ENCODE assay signal across 19 cellular contexts in genomic region chr13:22130254-22130653, GRCh38.
DNase-seq lines count a peak whose midpoint lies in the region; ATAC-seq and TF ChIP-seq lines count a peak whose summit lies in the region.
"Had no signal": no experiment of that assay in that cellular context is flagged by ENCODE, and none has a peak within 500 bp of the region (broad histone marks: within the 10 kb centered on the region; RNA-seq: fewer than 3 reads in every experiment).

No MANE protein-coding gene starts in this region.

- BruUV-seq in IMR-90 (replicated peaks; lab: Mats Ljungman, UMichigan), result no TSS peak

- H4K8ac ChIP-seq in IMR-90 (ENCODE audit: low read depth in 2 of 2, low read length in 2 of 2), result no peak overlapping the region

- peaks cover 41 to 45% of the 10 kb centered on the region in 2 donors for H3K4me1 Mint-ChIP-seq in natural killer cell treated with Interleukin-12 subunit alpha and Interleukin-12 subunit beta and Interleukin-15 and Interleukin-18, amount 100 ng/mL, for 72 hours (ENCODE audit: low read depth in 2 of 2)
- peaks cover 17 to 22% of the 10 kb centered on the region in 2 donors for H3K4me1 Mint-ChIP-seq in natural killer cell
- peaks cover 47% of the 10 kb centered on the region for H3K4me1 Mint-ChIP-seq in stimulated activated effector memory CD8-positive, alpha-beta T cell treated with anti-CD3 and anti-CD28 coated beads, Interleukin-12 subunit alpha, Interleukin-12 subunit beta, amount 100 ng/mL, for 72 hours
- peaks cover 25% of the 10 kb centered on the region for H3K4me1 Mint-ChIP-seq in activated naive CD4-positive, alpha-beta T cell treated with anti-CD3 and anti-CD28 coated beads for 36 hours (ENCODE audit: low read depth)

- no peak overlapping the region for H3K56ac ChIP-seq in IMR-90 (ENCODE audit: extremely low read depth, insufficient read depth, low read length)

- no peak overlapping the region for H3K23ac ChIP-seq in IMR-90 (ENCODE audit: low read depth, low read length)

- CTCF ChIA-PET in IMR-90 (lab: Yijun Ruan, JAX), result no interaction called here
- CTCF ChIA-PET in activated naive CD4-positive, alpha-beta T cell treated with anti-CD3 and anti-CD28 coated beads for 36 hours (lab: Charles Lee), result interaction anchor here (0.8 kb wide), 1 partner anchor 8 kb away, joined by 3 read pairs; no protein-coding TSS in a partner anchor

- H2AFZ ChIP-seq in IMR-90 (replicated peaks; ENCODE audit: low read length, poor library complexity), result no peak overlapping the region

- H2BK120ac ChIP-seq in IMR-90 (ENCODE audit: low read depth, low read length), result peak overlapping the region; percentile 98

- H3K4ac ChIP-seq in IMR-90 (ENCODE audit: low read depth, low read length), result no peak overlapping the region

- H4K5ac ChIP-seq in IMR-90 (ENCODE audit: low read depth, low read length), result no peak overlapping the region

- 0 out of 2 replicates have a peak overlapping the region, but pooled peaks have one; percentile 94 for H2BK20ac ChIP-seq in IMR-90 (ENCODE audit: low read depth, low read length)

- WGBS in IMR-90 (ENCODE audit: extremely low coverage in 2 of 2, insufficient read length in 1 of 2), 2 experiments, result no CpG with 5 or more reads among the region's 1 CpG
- WGBS in body of pancreas, 2 donors, result 65 to 77% methylated on average over 1 of the region's 1 CpG

- peaks cover 15% of the 10 kb centered on the region for H3K36me3 Mint-ChIP-seq in natural killer cell treated with Interleukin-12 subunit alpha and Interleukin-12 subunit beta and Interleukin-15 and Interleukin-18, amount 100 ng/mL, for 72 hours
- H3K36me3 Mint-ChIP-seq in natural killer cell, result no peaks in the 10 kb centered on the region
- no peaks in the 10 kb centered on the region for H3K36me3 Mint-ChIP-seq in stimulated activated effector memory CD8-positive, alpha-beta T cell treated with anti-CD3 and anti-CD28 coated beads, Interleukin-12 subunit alpha, Interleukin-12 subunit beta, amount 100 ng/mL, for 72 hours
- H3K36me3 Mint-ChIP-seq in activated naive CD4-positive, alpha-beta T cell treated with anti-CD3 and anti-CD28 coated beads for 36 hours (ENCODE audit: low read depth), result peaks cover 5% of the 10 kb centered on the region
- H3K36me3 Mint-ChIP-seq: CD4-positive, CD25-positive, alpha-beta regulatory T cell had no signal

- H3K9me3 Mint-ChIP-seq in natural killer cell treated with Interleukin-12 subunit alpha and Interleukin-12 subunit beta and Interleukin-15 and Interleukin-18, amount 100 ng/mL, for 72 hours, result peaks cover 14% of the 10 kb centered on the region
- peaks cover 0 to 2% of the 10 kb centered on the region in 2 donors for H3K9me3 Mint-ChIP-seq in natural killer cell
- peaks cover 4% of the 10 kb centered on the region for H3K9me3 Mint-ChIP-seq in stimulated activated effector memory CD8-positive, alpha-beta T cell treated with anti-CD3 and anti-CD28 coated beads, Interleukin-12 subunit alpha, Interleukin-12 subunit beta, amount 100 ng/mL, for 72 hours
- H3K9me3 Mint-ChIP-seq in activated naive CD4-positive, alpha-beta T cell treated with anti-CD3 and anti-CD28 coated beads for 36 hours, result peaks cover 9% of the 10 kb centered on the region

- no peak overlapping the region for H3K27ac ChIP-seq in IMR-90 (ENCODE audit: insufficient read depth, low read length)
- H3K27ac ChIP-seq in body of pancreas, result no peak overlapping the region
- H3K27ac ChIP-seq: BLaER1, C4-2B had no signal

- dilution Hi-C loops in IMR-90 (cut with HindIII; ENCODE audit: low sequenced_read_pairs, unreplicated experiment), result no loop called here

- peak overlapping the region; percentile 71 to 75 for H3K27ac Mint-ChIP-seq in natural killer cell treated with Interleukin-12 subunit alpha and Interleukin-12 subunit beta and Interleukin-15 and Interleukin-18, amount 100 ng/mL, for 72 hours
- H3K27ac Mint-ChIP-seq in natural killer cell, result no peak overlapping the region
- H3K27ac Mint-ChIP-seq in stimulated activated effector memory CD8-positive, alpha-beta T cell treated with anti-CD3 and anti-CD28 coated beads, Interleukin-12 subunit alpha, Interleukin-12 subunit beta, amount 100 ng/mL, for 72 hours, result peak overlapping the region; percentile 30
- no peak overlapping the region for H3K27ac Mint-ChIP-seq in activated naive CD4-positive, alpha-beta T cell treated with anti-CD3 and anti-CD28 coated beads for 36 hours
- H3K27ac Mint-ChIP-seq: B cell; CD4-positive, CD25-positive, alpha-beta regulatory T cell; HFFc6 had no signal

- H2AK9ac ChIP-seq in IMR-90 (replicated peaks; ENCODE audit: low read depth, low read length, poor library complexity), result no peak overlapping the region

- H3K27me3 ChIP-seq in IMR-90 (ENCODE audit: control insufficient read depth, insufficient read depth, low read length) (no peaks in the 10 kb centered on the region; the same call in 1 of the 2 replicates), body of pancreas (no peaks in the 10 kb centered on the region)
- H3K27me3 ChIP-seq: BLaER1 had no signal

- peaks cover 6% of the 10 kb centered on the region for H3K9me1 ChIP-seq in IMR-90 (ENCODE audit: insufficient read depth, low read length)

- no peak overlapping the region for H4K91ac ChIP-seq in IMR-90 (ENCODE audit: insufficient read depth, low read depth, low read length)

- H3K27me3 Mint-ChIP-seq in natural killer cell treated with Interleukin-12 subunit alpha and Interleukin-12 subunit beta and Interleukin-15 and Interleukin-18, amount 100 ng/mL, for 72 hours, result no peaks in the 10 kb centered on the region
- peaks cover 0 to 5% of the 10 kb centered on the region in 2 donors for H3K27me3 Mint-ChIP-seq in natural killer cell (ENCODE audit: low read depth in 2 of 2)
- H3K27me3 Mint-ChIP-seq in activated naive CD4-positive, alpha-beta T cell treated with anti-CD3 and anti-CD28 coated beads for 36 hours (ENCODE audit: low read depth), result no peaks in the 10 kb centered on the region
- H3K27me3 Mint-ChIP-seq: B cell; CD4-positive, CD25-positive, alpha-beta regulatory T cell had no signal

- no peak overlapping the region for H3K4me3 ChIP-seq in IMR-90 (ENCODE audit: insufficient read depth, low read depth, low read length)
- H3K4me3 ChIP-seq in body of pancreas, result no peak overlapping the region
- H3K4me3 ChIP-seq: BLaER1, GM12878, HAP-1 had no signal

- ATAC-seq in natural killer cell treated with Interleukin-12 subunit alpha and Interleukin-12 subunit beta and Interleukin-15 and Interleukin-18, amount 100 ng/mL, for 72 hours, result no peak
- ATAC-seq in natural killer cell (no peak), IMR-90 (ENCODE audit: low read depth) (no peak), body of pancreas (no peak)
- no peak for ATAC-seq in stimulated activated effector memory CD8-positive, alpha-beta T cell treated with anti-CD3 and anti-CD28 coated beads, Interleukin-12 subunit alpha, Interleukin-12 subunit beta, amount 100 ng/mL, for 72 hours
- ATAC-seq: GM12878 had no signal

- no peaks in the 10 kb centered on the region for H4K20me1 ChIP-seq in IMR-90 (ENCODE audit: insufficient read depth, low read length)
- H4K20me1 ChIP-seq: BLaER1 had no signal

- H3K18ac ChIP-seq in IMR-90 (ENCODE audit: low read depth, low read length), result peak overlapping the region; percentile 99; the same call in 1 of the 2 replicates

- 0 out of 2 replicates have a peak overlapping the region, but pooled peaks have one; percentile 26 for H3K14ac ChIP-seq in IMR-90 (replicated peaks; ENCODE audit: low read depth, low read length)

- TF ChIP-seq CTCF in natural killer cell (IDR thresholded peaks at IDR 0.05) (no peak), IMR-90 (conservative IDR thresholded peaks at IDR 0.05; ENCODE audit: low read depth, low read length) (no peak), body of pancreas (IDR thresholded peaks at IDR 0.05) (no peak)

- no peaks in the 10 kb centered on the region for H3K79me1 ChIP-seq in IMR-90 (ENCODE audit: low read depth in 1 of 2, low read length in 2 of 2)

- H3K4me3 Mint-ChIP-seq in natural killer cell treated with Interleukin-12 subunit alpha and Interleukin-12 subunit beta and Interleukin-15 and Interleukin-18, amount 100 ng/mL, for 72 hours, result no peak overlapping the region
- no peak overlapping the region for H3K4me3 Mint-ChIP-seq in natural killer cell
- no peak overlapping the region for H3K4me3 Mint-ChIP-seq in stimulated activated effector memory CD8-positive, alpha-beta T cell treated with anti-CD3 and anti-CD28 coated beads, Interleukin-12 subunit alpha, Interleukin-12 subunit beta, amount 100 ng/mL, for 72 hours
- no peak overlapping the region for H3K4me3 Mint-ChIP-seq in activated naive CD4-positive, alpha-beta T cell treated with anti-CD3 and anti-CD28 coated beads for 36 hours
- H3K4me3 Mint-ChIP-seq: B cell; CD4-positive, CD25-positive, alpha-beta regulatory T cell; CD8-positive, alpha-beta memory T cell; HFFc6 had no signal

- peaks cover 16% of the 10 kb centered on the region for H3K4me1 ChIP-seq in IMR-90 (ENCODE audit: control insufficient read depth, insufficient read depth, low read length)
- H3K4me1 ChIP-seq in body of pancreas, result peaks cover 21% of the 10 kb centered on the region
- H3K4me1 ChIP-seq: HAP-1 had no signal

- intact Hi-C loops in natural killer cell (cut with micrococcal nuclease) (no loop called here), IMR-90 (cut with micrococcal nuclease) (no loop called here), body of pancreas (cut with DNase I) (no loop called here)
- intact Hi-C loops in activated naive CD4-positive, alpha-beta T cell treated with anti-CD3 and anti-CD28 coated beads for 36 hours (cut with micrococcal nuclease), result no loop called here

- H2AK5ac ChIP-seq in IMR-90 (ENCODE audit: low read depth, low read length), result no peak overlapping the region

- H2BK5ac ChIP-seq in IMR-90 (ENCODE audit: low read depth, low read length, poor library complexity, severe bottlenecking), result no peak overlapping the region

- no peak overlapping the region for H2BK15ac ChIP-seq in IMR-90 (ENCODE audit: low read depth, low read length)

- in situ Hi-C loops in IMR-90 (cut with MboI; ENCODE audit: low sequenced_read_pairs), result no loop called here

- TF ChIP-seq RAD21 in IMR-90 (IDR thresholded peaks at IDR 0.05; ENCODE audit: low read length), result no peak

- H3K9me3 ChIP-seq in IMR-90 (ENCODE audit: control insufficient read depth, insufficient read depth, low read length) (peaks cover 3% of the 10 kb centered on the region; the same call in 1 of the 2 replicates), body of pancreas (no peaks in the 10 kb centered on the region)

- no peak for TF ChIP-seq POLR2A in IMR-90 (IDR thresholded peaks at IDR 0.05; ENCODE audit: low read depth, low read length)
- TF ChIP-seq POLR2A in body of pancreas (IDR thresholded peaks at IDR 0.05), result no peak

- POLR2A ChIA-PET in IMR-90 (lab: Charles Lee; ENCODE audit: unreplicated experiment), result no interaction called here

- H3K36me3 ChIP-seq in IMR-90 (ENCODE audit: control insufficient read depth, insufficient read depth, low read length), result no peaks in the 10 kb centered on the region
- no peaks in the 10 kb centered on the region for H3K36me3 ChIP-seq in body of pancreas (replicated peaks in 1 of 2; ENCODE audit: insufficient read depth in 1 of 2, low read depth in 2 of 2)
- H3K36me3 ChIP-seq: BLaER1, HAP-1 had no signal

- no peak overlapping the region for H3K4me2 ChIP-seq in IMR-90 (ENCODE audit: low read depth, low read length)
- H3K4me2 ChIP-seq: BLaER1 had no signal

- no peak overlapping the region for H3K9ac ChIP-seq in IMR-90 (ENCODE audit: low read depth, low read length)
- H3K9ac ChIP-seq: BLaER1 had no signal

- DNase-seq in natural killer cell treated with Interleukin-12 subunit alpha and Interleukin-12 subunit beta and Interleukin-15 and Interleukin-18, amount 100 ng/mL, for 72 hours (ENCODE audit: low spot score), result no peak
- no peak for DNase-seq in natural killer cell
- DNase-seq in IMR-90, result no peak
- no peak for DNase-seq in stimulated activated effector memory CD8-positive, alpha-beta T cell treated with anti-CD3 and anti-CD28 coated beads, Interleukin-12 subunit alpha, Interleukin-12 subunit beta, amount 100 ng/mL, for 72 hours (ENCODE audit: low spot score in 2 of 2)
- DNase-seq in body of pancreas, result no peak
- no peak for DNase-seq in activated naive CD4-positive, alpha-beta T cell treated with anti-CD3 and anti-CD28 coated beads for 36 hours
- DNase-seq: CD4-positive, CD25-positive, alpha-beta regulatory T cell; CD8-positive, alpha-beta memory T cell; DMS 273 treated with DMSO at 0.1 percent for 48 hours; DMS79; EL; GDM1; GOT3; HFFc6 had no signal

Comparison
In these comparisons a context has a peak if more than half of its experiments do, and no peak if none do; other contexts are left out.
1. H3K27ac Mint-ChIP-seq: peak in natural killer cell treated with Interleukin-12 subunit alpha and Interleukin-12 subunit beta and Interleukin-15 and Interleukin-18, amount 100 ng/mL, for 72 hours (2 of 2) and stimulated activated effector memory CD8-positive, alpha-beta T cell treated with anti-CD3 and anti-CD28 coated beads, Interleukin-12 subunit alpha, Interleukin-12 subunit beta, amount 100 ng/mL, for 72 hours (single experiment); none in natural killer cell (0 of 2) and activated naive CD4-positive, alpha-beta T cell treated with anti-CD3 and anti-CD28 coated beads for 36 hours (single experiment).